In genomic region chr19:51108066-51108804, GRCh38 we compare ENCODE assay signal across 1 cellular context.
TF ChIP-seq lines count a peak whose summit lies in the region.

Gene CTU1, minus strand, starts transcription at chr19:51108409. Its CDS starts 3,840 bp downstream, at chr19:51104569.

TF ChIP-seq in H1, 55 proteins besides CTCF, POLR2A, EP300 and RAD21 (continued from another document):
- TF ChIP-seq EZH2 (IDR thresholded peaks at IDR 0.05; ENCODE audit: low read depth, low read length, severe bottlenecking) = no peak
- peak; percentile 74 for TF ChIP-seq CTBP2 (IDR thresholded peaks at IDR 0.05; ENCODE audit: borderline replicate concordance, insufficient read depth, insufficient read length, low read length)
- TF ChIP-seq MAFK (IDR thresholded peaks at IDR 0.05; ENCODE audit: low read depth, low read length) = no peak
- TF ChIP-seq HDAC2 (IDR thresholded peaks at IDR 0.05; ENCODE audit: borderline replicate concordance in 1 of 2, low read depth in 2 of 2, low read length in 2 of 2) = peak; percentile 49 to 81; a peak in 1 of 4 replicates
- TF ChIP-seq CEBPB (IDR thresholded peaks at IDR 0.05; ENCODE audit: low read depth, low read length) = no peak
- peak; percentile 97 for TF ChIP-seq SIX5 (IDR thresholded peaks at IDR 0.05; ENCODE audit: low read depth, low read length)
- peak; percentile 63; the same call in 1 of the 2 replicates for TF ChIP-seq PHF8 (conservative IDR thresholded peaks at IDR 0.05; ENCODE audit: low read depth, low read length)
- TF ChIP-seq HDAC6 (IDR thresholded peaks at IDR 0.05; ENCODE audit: low read depth, low read length) = no peak
- no peak for TF ChIP-seq SP1 (IDR thresholded peaks at IDR 0.05; ENCODE audit: low read depth, low read length)
